ENCODE assay signal across 9 cellular contexts in the genomic region with DNA sequence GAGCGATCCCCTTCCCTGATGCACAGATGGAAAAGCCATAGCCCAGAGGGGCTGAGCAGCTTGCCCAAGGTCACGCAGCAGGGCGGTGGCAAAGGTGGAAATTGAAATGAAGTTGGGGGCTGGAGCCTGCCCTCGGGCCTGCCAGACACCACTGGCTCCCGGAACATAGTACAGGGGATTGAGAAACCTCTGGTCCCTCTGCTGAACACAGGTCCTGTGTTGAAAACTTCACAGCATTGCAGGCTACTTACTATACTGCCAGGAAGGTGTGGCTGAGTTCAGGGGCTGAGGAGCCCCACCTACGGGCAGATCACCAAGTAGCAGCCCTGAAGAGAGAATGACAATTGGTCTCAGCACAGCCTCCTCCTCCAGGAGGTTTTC.
DNase-seq lines count a peak whose midpoint lies in the region; ATAC-seq, FAIRE-seq and TF ChIP-seq lines count a peak whose summit lies in the region.
"Had no signal": no experiment of that assay in that cellular context is flagged by ENCODE, and none has a peak within 500 bp of the region (broad histone marks: within the 10 kb centered on the region; RNA-seq: fewer than 3 reads in every experiment).

No MANE protein-coding gene starts in this region.

- FAIRE-seq in kidney (lab: Jason Lieb, UNC) = no peak

- TF ChIP-seq EP300 in ovary (IDR thresholded peaks at IDR 0.05) = no peak

- TF ChIP-seq CTCF in AG10803 (conservative IDR thresholded peaks at IDR 0.05; ENCODE audit: low read length) (peak; percentile 25; the same call in 1 of the 2 replicates), HEK293 (tag by site-specific recombination; IDR thresholded peaks at IDR 0.05) (peak; percentile 41; the same call in 1 of the 2 replicates), WTC11 (IDR thresholded peaks at IDR 0.05) (no peak), kidney (IDR thresholded peaks at IDR 0.05; ENCODE audit: borderline replicate concordance, extremely low read depth, insufficient read depth) (peak; percentile 29), ovary (IDR thresholded peaks at IDR 0.05) (no peak), GM10266 (IDR thresholded peaks at IDR 0.05; ENCODE audit: control insufficient read depth, insufficient read depth, low read depth, missing control alignments) (no peak)

- no peak overlapping the region for H3K4me3 ChIP-seq in AG10803 (ENCODE audit: low read length)
- no peak overlapping the region for H3K4me3 ChIP-seq in HEK293 (ENCODE audit: low read depth, low read length)
- H3K4me3 ChIP-seq in kidney (ENCODE audit: low read length in 2 of 2) = no peak overlapping the region
- no peak overlapping the region for H3K4me3 ChIP-seq in ovary

- no peak for TF ChIP-seq POLR2A in ovary (IDR thresholded peaks at IDR 0.05)

- no peak overlapping the region for H3K9ac ChIP-seq in kidney (ENCODE audit: low read length in 2 of 2)

- H3K27me3 Mint-ChIP-seq in WTC11 (ENCODE audit: low read depth) = peaks cover 2% of the 10 kb centered on the region; the same call in 1 of the 2 replicates

- no peak overlapping the region for H3K27ac ChIP-seq in HEK293 (ENCODE audit: extremely low read depth, low read depth, low read length)
- H3K27ac ChIP-seq in kidney (ENCODE audit: low read depth in 2 of 2, low read length in 2 of 2) = no peak overlapping the region
- no peak overlapping the region for H3K27ac ChIP-seq in ovary

- H3K36me3 ChIP-seq in HEK293 (ENCODE audit: control insufficient read depth in 2 of 2, insufficient read depth in 1 of 2, low read length in 2 of 2) = no peaks in the 10 kb centered on the region
- no peaks in the 10 kb centered on the region for H3K36me3 ChIP-seq in kidney (ENCODE audit: control insufficient read depth in 1 of 2, insufficient read depth in 2 of 2, low read length in 2 of 2)
- no peaks in the 10 kb centered on the region for H3K36me3 ChIP-seq in ovary

- H3K4me1 Mint-ChIP-seq in WTC11 = peaks cover 34% of the 10 kb centered on the region

- ATAC-seq in WTC11 = peak; percentile 93

- H3K36me3 Mint-ChIP-seq in WTC11 = peaks cover 16% of the 10 kb centered on the region

- peak; percentile 29 for DNase-seq in AG10803 (ENCODE audit: low read depth)
- peak; percentile 51 for DNase-seq in WTC11 (ENCODE audit: low spot score)
- DNase-seq in kidney = no peak
- DNase-seq in ovary = no peak
- no peak for DNase-seq in EL
- DNase-seq in GM10266 (ENCODE audit: extremely low spot score) = no peak
- DNase-seq in NCI-H2107 (lab: John Stamatoyannopoulos, UW) = no peak
- DNase-seq: mesenchymal stem cell had no signal

- H3K27ac Mint-ChIP-seq in WTC11 = no peak overlapping the region

- CTCF ChIA-PET in HEK293 (lab: Yijun Ruan, JAX) = interaction anchor here (0.6 to 1.5 kb wide), 7 partner anchors 9 to 390 kb away, joined by 3 to 11 read pairs (median 3); no protein-coding TSS in a partner anchor
- CTCF ChIA-PET in WTC11 (lab: Charles Lee) = interaction anchor here (0.9 to 7.4 kb wide), 11 partner anchors 9 to 560 kb away, joined by 3 to 64 read pairs (median 4); no protein-coding TSS in a partner anchor

- no peak overlapping the region for H3K4me3 Mint-ChIP-seq in WTC11

- 17 to 32% (median 23%) methylated on average over 6 of the region's 6 CpGs for WGBS in ovary, 3 donors

- intact Hi-C loops in kidney (cut with DNase I) = no loop called here
- intact Hi-C loops in ovary (cut with DNase I) = no loop called here

- H3K9me3 Mint-ChIP-seq in WTC11 = peaks cover 27% of the 10 kb centered on the region

- H3K27me3 ChIP-seq in ovary = no peaks in the 10 kb centered on the region

- POLR2A ChIA-PET in HEK293 (lab: Yijun Ruan, JAX) = no interaction called here
- POLR2A ChIA-PET in WTC11 (lab: Charles Lee) = no interaction called here

- peaks cover 3% of the 10 kb centered on the region; the same call in 1 of the 2 replicates for H3K4me1 ChIP-seq in HEK293 (ENCODE audit: control insufficient read depth, insufficient read depth, low read length)
- H3K4me1 ChIP-seq in kidney (ENCODE audit: control insufficient read depth in 1 of 2, insufficient read depth in 1 of 2, low read depth in 1 of 2, low read length in 2 of 2) = peaks cover 3 to 6% of the 10 kb centered on the region in 2 donors
- H3K4me1 ChIP-seq in ovary (ENCODE audit: insufficient read depth) = peaks cover 9% of the 10 kb centered on the region

- H3K9me3 ChIP-seq in HEK293 (ENCODE audit: control insufficient read depth, insufficient read depth, low read depth, low read length) = no peaks in the 10 kb centered on the region
- peaks cover 0 to 5% of the 10 kb centered on the region in 2 donors for H3K9me3 ChIP-seq in kidney (ENCODE audit: control insufficient read depth in 1 of 2, low read length in 2 of 2)
- no peaks in the 10 kb centered on the region for H3K9me3 ChIP-seq in ovary

TF ChIP-seq in HEK293, 187 proteins besides CTCF, POLR2A, EP300 and RAD21 (continues in another document):
- TF ChIP-seq, protein P1, sequence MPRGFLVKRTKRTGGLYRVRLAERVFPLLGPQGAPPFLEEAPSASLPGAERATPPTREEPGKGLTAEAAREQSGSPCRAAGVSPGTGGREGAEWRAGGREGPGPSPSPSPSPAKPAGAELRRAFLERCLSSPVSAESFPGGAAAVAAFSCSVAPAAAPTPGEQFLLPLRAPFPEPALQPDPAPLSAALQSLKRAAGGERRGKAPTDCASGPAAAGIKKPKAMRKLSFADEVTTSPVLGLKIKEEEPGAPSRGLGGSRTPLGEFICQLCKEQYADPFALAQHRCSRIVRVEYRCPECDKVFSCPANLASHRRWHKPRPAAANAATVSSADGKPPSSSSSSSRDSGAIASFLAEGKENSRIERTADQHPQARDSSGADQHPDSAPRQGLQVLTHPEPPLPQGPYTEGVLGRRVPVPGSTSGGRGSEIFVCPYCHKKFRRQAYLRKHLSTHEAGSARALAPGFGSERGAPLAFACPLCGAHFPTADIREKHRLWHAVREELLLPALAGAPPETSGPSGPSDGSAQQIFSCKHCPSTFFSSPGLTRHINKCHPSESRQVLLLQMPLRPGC (tag by site-specific recombination; IDR thresholded peaks at IDR 0.05) = no peak
- peak; percentile 22; the same call in 1 of the 2 replicates for TF ChIP-seq ZNF654 (tag by site-specific recombination; IDR thresholded peaks at IDR 0.05; ENCODE audit: low read depth)
- no peak for TF ChIP-seq ZNF560 (tag by site-specific recombination; IDR thresholded peaks at IDR 0.05; ENCODE audit: borderline replicate concordance)
- no peak for TF ChIP-seq PRDM4 (tag by site-specific recombination; IDR thresholded peaks at IDR 0.05)

TF ChIP-seq in WTC11, 78 proteins besides CTCF, POLR2A, EP300 and RAD21:
- TF ChIP-seq TP53 (CRISPR knock-in tag; IDR thresholded peaks at IDR 0.05) = no peak
- TF ChIP-seq TCF7 (CRISPR knock-in tag; IDR thresholded peaks at IDR 0.05; ENCODE audit: low read depth) = no peak
- TF ChIP-seq ATF1 (CRISPR knock-in tag; IDR thresholded peaks at IDR 0.05) = no peak
- TF ChIP-seq NFATC4 (CRISPR knock-in tag; IDR thresholded peaks at IDR 0.05) = no peak
- TF ChIP-seq RELA (CRISPR knock-in tag; IDR thresholded peaks at IDR 0.05; ENCODE audit: borderline replicate concordance) = no peak

Comparison
In these comparisons a context has a peak if more than half of its experiments do, and no peak if none do; other contexts are left out.
1. DNase-seq: peak in AG10803 (single experiment) and WTC11 (single experiment); none in kidney (single experiment), ovary (0 of 5), EL (single experiment), GM10266 (single experiment) and NCI-H2107 (single experiment).
2. CTCF ChIP-seq: peak in AG10803 (single experiment), HEK293 (single experiment) and kidney (single experiment); none in WTC11 (single experiment), ovary (0 of 3) and GM10266 (single experiment).